Comparison of ENCODE assay signal across 7 cellular contexts in genomic region chr17:4004517-4005295, GRCh38. TPM values are rescaled to one million over a fixed set of nuclear protein-coding genes. Genes with fewer than 3 reads are reported as not detected.
A peak's percentile ranks its signal among the peaks of the same experiment; 100 is the strongest.
DNase-seq lines count a peak whose midpoint lies in the region; ATAC-seq and TF ChIP-seq lines count a peak whose summit lies in the region.

No MANE protein-coding gene starts in this region.

- H3K9ac ChIP-seq in GM23248 (no peak overlapping the region), PC-3 (ENCODE audit: low read length) (no peak overlapping the region)

- H3K4me2 ChIP-seq in GM23248 (ENCODE audit: unreplicated experiment) = no peak overlapping the region
- no peak overlapping the region for H3K4me2 ChIP-seq in PC-3 (ENCODE audit: low read length)

- BruUV-seq in PC-3 (replicated peaks; lab: Mats Ljungman, UMichigan) = no TSS peak

- DNase-seq in GM23248 = peak; percentile 70
- DNase-seq in PC-3 = peak; percentile 51
- DNase-seq in activated gamma-delta T cell (lab: John Stamatoyannopoulos, UW) = peak; percentile 31
- DNase-seq in Right ventricle myocardium superior = peak; percentile 67
- peak; percentile 74 for DNase-seq in sciatic nerve (ENCODE audit: low spot score)

- H3K4me1 ChIP-seq in GM23248 (ENCODE audit: insufficient read depth) = peaks cover 7% of the 10 kb centered on the region
- H3K4me1 ChIP-seq in PC-3 (ENCODE audit: insufficient read depth, low read length) = no peaks in the 10 kb centered on the region

- H3K9me3 ChIP-seq in GM23248 (ENCODE audit: low read depth) (no peaks in the 10 kb centered on the region), PC-3 (ENCODE audit: low read length) (no peaks in the 10 kb centered on the region)

- TF ChIP-seq CTCF in PC-3 (conservative IDR thresholded peaks at IDR 0.05; ENCODE audit: low read depth, low read length) = peak; percentile 88

- H3K9me2 ChIP-seq in GM23248 (ENCODE audit: insufficient read depth) (no peaks in the 10 kb centered on the region), PC-3 (replicated peaks; ENCODE audit: low read length) (no peaks in the 10 kb centered on the region)

- H3F3A ChIP-seq in GM23248 (ENCODE audit: insufficient read depth) = no peaks in the 10 kb centered on the region; the same call in 1 of the 2 replicates
- H3F3A ChIP-seq in PC-3 (ENCODE audit: low read length, unreplicated experiment) = no peaks in the 10 kb centered on the region

- H3K27me3 ChIP-seq in GM23248 (replicated peaks; ENCODE audit: insufficient read depth) (no peaks in the 10 kb centered on the region), PC-3 (ENCODE audit: low read length) (no peaks in the 10 kb centered on the region)

- H3K27ac ChIP-seq in GM23248 = no peak overlapping the region
- H3K27ac ChIP-seq in PC-3 (ENCODE audit: low read length) = no peak overlapping the region

- CTCF ChIA-PET in PC-3 (lab: Charles Lee) = interaction anchor here (0.6 kb wide), 1 partner anchor 91 kb away, joined by 3 read pairs; no protein-coding TSS in a partner anchor

- 25 to 32% methylated on average over 33 to 44 of the region's 44 CpGs for WGBS in GM23248 (ENCODE audit: low coverage in 1 of 2, low lambda C conversion rate in 2 of 2, missing lambda C conversion rate in 2 of 2), 2 experiments

- in situ Hi-C loops in GM23248 (cut with MboI) = loop anchor here (10.0 kb wide), 1 partner anchor 90 kb away; the partner anchor contains the start of gene P2RX1

- H2AFZ ChIP-seq in GM23248 = no peak overlapping the region
- no peak overlapping the region for H2AFZ ChIP-seq in PC-3 (ENCODE audit: low read length)

- H3K79me2 ChIP-seq in GM23248 (ENCODE audit: insufficient read depth) (no peaks in the 10 kb centered on the region), PC-3 (ENCODE audit: low read length) (no peaks in the 10 kb centered on the region)

- H4K20me1 ChIP-seq in GM23248 (ENCODE audit: insufficient read depth) = no peaks in the 10 kb centered on the region
- no peaks in the 10 kb centered on the region for H4K20me1 ChIP-seq in PC-3 (ENCODE audit: low read length)

- POLR2A ChIA-PET in PC-3 (lab: Charles Lee; ENCODE audit: unreplicated experiment) = interaction anchor here (0.5 kb wide), 1 partner anchor 943 kb away, joined by 3 read pairs; no protein-coding TSS in a partner anchor

- H3K36me3 ChIP-seq in GM23248 (ENCODE audit: low read depth) = no peaks in the 10 kb centered on the region; the same call in 1 of the 2 replicates
- peaks cover 3% of the 10 kb centered on the region; the same call in 1 of the 2 replicates for H3K36me3 ChIP-seq in PC-3 (ENCODE audit: low read depth, low read length)

- no peak overlapping the region for H3K4me3 ChIP-seq in GM23248
- H3K4me3 ChIP-seq in PC-3 (ENCODE audit: low read length) = no peak overlapping the region

- intact Hi-C loops in PC-3 (cut with micrococcal nuclease) (loop anchor here (2.0 kb wide), 1 partner anchor 70 kb away; no protein-coding TSS in a partner anchor), Right ventricle myocardium superior (cut with DNase I) (loop anchor here (2.0 to 10.0 kb wide), 3 partner anchors 70 to 270 kb away; no protein-coding TSS in a partner anchor), sciatic nerve (cut with DNase I) (no loop called here)

- ATAC-seq in PC-3 (peak; percentile 80), Right ventricle myocardium superior (ENCODE audit: poor library complexity) (peak; percentile 78), sciatic nerve (peak; percentile 64), HG02852 (IDR thresholded peaks at IDR 0.05; ENCODE audit: unreplicated experiment) (no peak), GM21528 (IDR thresholded peaks at IDR 0.05; ENCODE audit: low FRiP score, unreplicated experiment) (no peak)

RNA-seq across cellular contexts. Expression of gene ATP2A3, which starts 40.5 kb away (rescaled TPM):
- total RNA-seq in GM23248 (2014; rRNA removed; shearing (Covaris generic)) = 0.86 TPM in 1 of 2 replicates, not detected in the other
- polyA plus RNA-seq in GM23248 (2016; fragmentation: Nextera tagmentation; extraction: Ambion mirVana) = 0.58 and 0.81 TPM in 2 replicates
- total RNA-seq in PC-3 (2014; rRNA removed) (3.3 and 8.9 TPM in 2 replicates), Right ventricle myocardium superior (6.0 TPM), sciatic nerve (13.8 TPM)

Comparison
In these comparisons a context has a peak if more than half of its experiments do, and no peak if none do; other contexts are left out.
1. ATAC-seq: peak in PC-3 (single experiment), Right ventricle myocardium superior (single experiment) and sciatic nerve (single experiment); none in HG02852 (single experiment) and GM21528 (single experiment).
2. Peak in every context shown above with its lines, with median percentiles within 50 percentile points of each other: DNase-seq.